In the genomic region with DNA sequence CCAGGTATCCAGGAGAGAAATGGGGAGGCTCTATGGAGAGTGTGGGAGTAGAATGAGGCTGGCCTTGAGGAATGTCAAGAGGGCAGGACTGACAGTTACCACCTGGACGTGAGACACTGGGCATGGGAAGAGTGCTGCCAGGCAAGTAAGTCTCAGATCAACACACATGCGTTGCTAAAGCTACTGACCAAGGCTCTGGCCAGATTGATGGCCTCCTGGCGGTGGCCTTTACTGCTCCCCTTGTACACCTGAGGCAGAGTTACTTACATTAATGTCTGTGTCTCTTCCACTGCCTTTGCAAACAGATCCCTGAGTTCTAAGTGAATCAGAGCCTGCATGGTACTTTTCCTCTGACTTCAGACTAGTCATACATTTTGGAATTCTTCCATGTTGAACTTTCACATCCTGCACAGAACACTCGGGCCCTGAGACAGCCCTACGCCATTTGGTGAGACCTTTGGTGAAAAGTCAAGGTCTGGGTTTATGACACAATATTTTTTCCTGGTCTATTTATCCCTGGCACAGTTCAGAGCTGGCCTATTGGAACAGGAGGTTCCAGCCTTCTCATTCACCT, we compare ENCODE assay signal across 11 cellular contexts.
DNase-seq lines count a peak whose midpoint lies in the region; ATAC-seq and TF ChIP-seq lines count a peak whose summit lies in the region.
"Had no signal": no experiment of that assay in that cellular context is flagged by ENCODE, and none has a peak within 500 bp of the region (broad histone marks: within the 10 kb centered on the region; RNA-seq: fewer than 3 reads in every experiment).

No MANE protein-coding gene starts in this region.

- H3K4me1 ChIP-seq in rectal smooth muscle tissue (ENCODE audit: control insufficient read depth, insufficient read depth, low read length) = peaks cover 25% of the 10 kb centered on the region

- peaks cover 11% of the 10 kb centered on the region for H3K4me1 Mint-ChIP-seq in activated T-helper 2 cell treated with anti-CD3 and anti-CD28 coated beads, Interferon-gamma antibody, Interleukin-2, Interleukin-4, amounts not matched to agents 10 μg/mL and 5 μg/mL and 100 μg/mL, durations not matched to agents 14 hours and 24 hours and 36 hours (ENCODE audit: low read depth)

- H3K27ac ChIP-seq in SK-N-MC (no peak overlapping the region), rectal smooth muscle tissue (ENCODE audit: low read depth, low read length) (peak overlapping the region; percentile 78)
- H3K27ac ChIP-seq: neutrophil had no signal

- no peaks in the 10 kb centered on the region for H3K9me3 ChIP-seq in SK-N-MC (ENCODE audit: low read depth, low read length)
- H3K9me3 ChIP-seq: neutrophil had no signal

- H3K27ac Mint-ChIP-seq in activated T-helper 2 cell treated with anti-CD3 and anti-CD28 coated beads, Interferon-gamma antibody, Interleukin-2, Interleukin-4, amounts not matched to agents 10 μg/mL and 5 μg/mL and 100 μg/mL, durations not matched to agents 14 hours and 24 hours and 36 hours = no peak overlapping the region

- no peaks in the 10 kb centered on the region for H3K36me3 ChIP-seq in SK-N-MC (ENCODE audit: insufficient read depth, low read length)
- H3K36me3 ChIP-seq in rectal smooth muscle tissue (ENCODE audit: control insufficient read depth, insufficient read depth, low read length) = no peaks in the 10 kb centered on the region
- H3K36me3 ChIP-seq: neutrophil had no signal

- H3K4me3 Mint-ChIP-seq in activated T-helper 2 cell treated with anti-CD3 and anti-CD28 coated beads, Interferon-gamma antibody, Interleukin-2, Interleukin-4, amounts not matched to agents 10 μg/mL and 5 μg/mL and 100 μg/mL, durations not matched to agents 14 hours and 24 hours and 36 hours (ENCODE audit: low read depth) = no peak overlapping the region

- peak; percentile 90 for DNase-seq in Daoy (ENCODE audit: low read depth)
- no peak for DNase-seq in SK-N-MC (ENCODE audit: low read depth, low spot score)
- peak; percentile 98 for DNase-seq in fibroblast of mammary gland (ENCODE audit: low read depth)
- DNase-seq in left ventricle myocardium superior = no peak
- DNase-seq in OCI-M1 (lab: John Stamatoyannopoulos, UW) = no peak
- DNase-seq in activated T-helper 2 cell treated with anti-CD3 and anti-CD28 coated beads, Interferon-gamma antibody, Interleukin-2, Interleukin-4, amounts not matched to agents 10 μg/mL and 5 μg/mL and 100 μg/mL, durations not matched to agents 14 hours and 24 hours and 36 hours (ENCODE audit: low spot score) = no peak
- DNase-seq: DMS 273 treated with DMSO at 0.1 percent for 48 hours; NK-92 treated with Interleukin-12 subunit alpha and Interleukin-12 subunit beta, amount 100 ng/mL, for 24 hours had no signal

- H3K9ac ChIP-seq in SK-N-MC (ENCODE audit: insufficient read length) = no peak overlapping the region
- no peak overlapping the region for H3K9ac ChIP-seq in rectal smooth muscle tissue (ENCODE audit: low read length)

- intact Hi-C loops in left ventricle myocardium superior (cut with micrococcal nuclease) = no loop called here
- intact Hi-C loops in activated T-helper 2 cell treated with anti-CD3 and anti-CD28 coated beads, Interferon-gamma antibody, Interleukin-2, Interleukin-4, amounts not matched to agents 10 μg/mL and 5 μg/mL and 100 μg/mL, durations not matched to agents 14 hours and 24 hours and 36 hours (cut with micrococcal nuclease) = no loop called here

- ATAC-seq in left ventricle myocardium superior (no peak), GM18520 (IDR thresholded peaks at IDR 0.05; ENCODE audit: unreplicated experiment) (no peak)

- TF ChIP-seq CTCF in fibroblast of mammary gland (conservative IDR thresholded peaks at IDR 0.05; ENCODE audit: control insufficient read depth, insufficient read depth, low read depth, low read length) = no peak

- H3K9me3 Mint-ChIP-seq in activated T-helper 2 cell treated with anti-CD3 and anti-CD28 coated beads, Interferon-gamma antibody, Interleukin-2, Interleukin-4, amounts not matched to agents 10 μg/mL and 5 μg/mL and 100 μg/mL, durations not matched to agents 14 hours and 24 hours and 36 hours = no peaks in the 10 kb centered on the region

- H3K27me3 Mint-ChIP-seq in activated T-helper 2 cell treated with anti-CD3 and anti-CD28 coated beads, Interferon-gamma antibody, Interleukin-2, Interleukin-4, amounts not matched to agents 10 μg/mL and 5 μg/mL and 100 μg/mL, durations not matched to agents 14 hours and 24 hours and 36 hours (ENCODE audit: low read depth) = peaks cover 33% of the 10 kb centered on the region

- H3K27me3 ChIP-seq in rectal smooth muscle tissue (ENCODE audit: control insufficient read depth, insufficient read depth, low read length) = no peaks in the 10 kb centered on the region
- H3K27me3 ChIP-seq: neutrophil had no signal

- H3K36me3 Mint-ChIP-seq in activated T-helper 2 cell treated with anti-CD3 and anti-CD28 coated beads, Interferon-gamma antibody, Interleukin-2, Interleukin-4, amounts not matched to agents 10 μg/mL and 5 μg/mL and 100 μg/mL, durations not matched to agents 14 hours and 24 hours and 36 hours (ENCODE audit: low read depth) = no peaks in the 10 kb centered on the region

- H3K4me3 ChIP-seq in SK-N-MC = peak overlapping the region; percentile 36
- no peak overlapping the region for H3K4me3 ChIP-seq in fibroblast of mammary gland (ENCODE audit: control insufficient read depth, low read depth, low read length)
- no peak overlapping the region for H3K4me3 ChIP-seq in rectal smooth muscle tissue (ENCODE audit: low read length)

Comparison
In these comparisons a context has a peak if more than half of its experiments do, and no peak if none do; other contexts are left out.
1. DNase-seq: peak in Daoy (single experiment) and fibroblast of mammary gland (single experiment); none in SK-N-MC (single experiment), left ventricle myocardium superior (single experiment), OCI-M1 (single experiment) and activated T-helper 2 cell treated with anti-CD3 and anti-CD28 coated beads, Interferon-gamma antibody, Interleukin-2, Interleukin-4, amounts not matched to agents 10 μg/mL and 5 μg/mL and 100 μg/mL, durations not matched to agents 14 hours and 24 hours and 36 hours (single experiment).